8 cellular contexts compared by ENCODE assay signal in the genomic region with DNA sequence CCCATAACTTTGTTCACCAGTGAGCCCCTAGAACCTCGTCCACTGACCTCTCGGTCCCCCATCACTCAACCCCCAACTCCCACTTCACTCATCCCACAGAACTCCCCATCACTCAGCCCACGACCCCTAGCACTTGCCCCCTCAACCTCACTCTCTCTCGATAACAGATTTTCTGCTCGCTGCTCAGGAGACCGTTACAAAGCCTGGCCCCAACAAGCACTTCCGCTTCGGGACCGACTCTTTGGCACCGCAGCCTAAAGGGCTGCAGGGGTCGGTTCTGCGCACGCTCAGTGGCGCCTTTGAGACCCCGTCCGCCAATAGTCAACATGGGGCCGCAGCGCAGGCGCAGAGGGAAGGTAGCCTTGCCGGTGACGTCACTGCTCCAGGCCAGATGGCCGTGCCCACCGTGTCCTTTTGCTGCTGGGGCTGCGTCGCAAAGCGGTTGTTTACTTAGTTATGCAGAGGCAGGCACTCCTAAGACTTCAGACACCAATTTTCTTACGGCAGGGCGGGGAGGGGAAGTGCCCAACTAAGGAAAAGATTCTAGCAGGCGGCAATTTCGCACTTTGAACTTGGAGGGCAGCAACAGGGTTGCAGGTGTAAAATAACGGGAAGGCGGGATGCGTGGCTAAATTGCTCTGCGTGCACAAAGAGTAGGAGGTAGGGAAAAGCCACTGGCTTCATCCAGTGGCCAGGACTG. TPM values are rescaled to one million over a fixed set of nuclear protein-coding genes. Genes with fewer than 3 reads are reported as not detected.
A peak's percentile ranks its signal among the peaks of the same experiment; 100 is the strongest.
DNase-seq lines count a peak whose midpoint lies in the region; ATAC-seq and TF ChIP-seq lines count a peak whose summit lies in the region.

A gene (minus strand): TSS at position 232 of the 700 bp plus-strand sequence. CDS start 1,380 bp downstream, outside the sequence.

- H3K4me2 ChIP-seq in GM23338 = peak within 1 kb of the TSS; percentile 78

- H3F3A ChIP-seq in GM23338 (replicated peaks; ENCODE audit: low read depth) = no peaks in the 10 kb centered on the region

- no peak for TF ChIP-seq CTCF in GM23338 (conservative IDR thresholded peaks at IDR 0.05; ENCODE audit: low read depth in 2 of 2)
- TF ChIP-seq CTCF in LNCaP clone FGC (IDR thresholded peaks at IDR 0.05; ENCODE audit: control insufficient read depth, extremely low read depth, insufficient read depth) = no peak
- TF ChIP-seq CTCF in fibroblast of mammary gland (conservative IDR thresholded peaks at IDR 0.05; ENCODE audit: control insufficient read depth, insufficient read depth, low read depth, low read length) = no peak
- TF ChIP-seq CTCF in natural killer cell (IDR thresholded peaks at IDR 0.05) = no peak

- H3K36me3 ChIP-seq in GM23338 (ENCODE audit: insufficient read depth) = no peaks in the 10 kb centered on the region

- intact Hi-C loops in activated T-helper 2 cell treated with anti-CD3 and anti-CD28 coated beads, Interferon-gamma antibody, Interleukin-2, Interleukin-4, amounts not matched to agents 10 μg/mL and 5 μg/mL and 100 μg/mL, durations not matched to agents 14 hours and 24 hours and 36 hours (cut with micrococcal nuclease) = no loop called here
- intact Hi-C loops in natural killer cell (cut with micrococcal nuclease) = no loop called here

- no peaks in the 10 kb centered on the region for H3K27me3 ChIP-seq in GM23338 (ENCODE audit: insufficient read depth)

- H3K9me3 Mint-ChIP-seq in GM23338 = no peaks in the 10 kb centered on the region
- no peaks in the 10 kb centered on the region for H3K9me3 Mint-ChIP-seq in activated T-helper 2 cell treated with anti-CD3 and anti-CD28 coated beads, Interferon-gamma antibody, Interleukin-2, Interleukin-4, amounts not matched to agents 10 μg/mL and 5 μg/mL and 100 μg/mL, durations not matched to agents 14 hours and 24 hours and 36 hours
- H3K9me3 Mint-ChIP-seq in natural killer cell = no peaks in the 10 kb centered on the region
- H3K9me3 Mint-ChIP-seq in stimulated activated naive B cell treated with anti-CD40 and anti-IgM and Interleukin-4, amounts not matched to agents 10 μg/mL and 1 μg/mL and 100 μg/mL, for 72 hours = peaks cover 0 to 4% of the 10 kb centered on the region in 2 donors

- H3K36me3 Mint-ChIP-seq in GM23338 (ENCODE audit: low read depth) (peaks cover 8% of the 10 kb centered on the region; the same call in 2 of the 3 replicates), natural killer cell (no peaks in the 10 kb centered on the region)
- peaks cover 32% of the 10 kb centered on the region for H3K36me3 Mint-ChIP-seq in activated T-helper 2 cell treated with anti-CD3 and anti-CD28 coated beads, Interferon-gamma antibody, Interleukin-2, Interleukin-4, amounts not matched to agents 10 μg/mL and 5 μg/mL and 100 μg/mL, durations not matched to agents 14 hours and 24 hours and 36 hours (ENCODE audit: low read depth)
- peaks cover 10 to 15% of the 10 kb centered on the region in 2 donors for H3K36me3 Mint-ChIP-seq in stimulated activated naive B cell treated with anti-CD40 and anti-IgM and Interleukin-4, amounts not matched to agents 10 μg/mL and 1 μg/mL and 100 μg/mL, for 72 hours

- no peaks in the 10 kb centered on the region for H3K9me2 ChIP-seq in GM23338 (ENCODE audit: insufficient read depth)

- 0 out of 2 replicates have a peak within 1 kb of the TSS, but pooled peaks have one; percentile 32 for H2AFZ ChIP-seq in GM23338

- peaks cover 23% of the 10 kb centered on the region for H3K79me2 ChIP-seq in GM23338 (replicated peaks; ENCODE audit: insufficient read depth)

- no peak within 1 kb of the TSS for H3K27ac ChIP-seq in GM23338 (ENCODE audit: low read depth)

- H3K27ac Mint-ChIP-seq in GM23338 (peak within 1 kb of the TSS; percentile 98), natural killer cell (peak within 1 kb of the TSS; percentile 97 to 99)
- peak within 1 kb of the TSS; percentile 98 for H3K27ac Mint-ChIP-seq in activated T-helper 2 cell treated with anti-CD3 and anti-CD28 coated beads, Interferon-gamma antibody, Interleukin-2, Interleukin-4, amounts not matched to agents 10 μg/mL and 5 μg/mL and 100 μg/mL, durations not matched to agents 14 hours and 24 hours and 36 hours
- H3K27ac Mint-ChIP-seq in stimulated activated naive B cell treated with anti-CD40 and anti-IgM and Interleukin-4, amounts not matched to agents 10 μg/mL and 1 μg/mL and 100 μg/mL, for 72 hours = peak within 1 kb of the TSS; percentile 97

- H4K20me1 ChIP-seq in GM23338 (replicated peaks; ENCODE audit: insufficient read depth) = no peaks in the 10 kb centered on the region

- peak; percentile 94 for DNase-seq in Daoy (ENCODE audit: low read depth)
- peak; percentile 93 for DNase-seq in GM23338 (ENCODE audit: low spot score)
- peak; percentile 64 for DNase-seq in LNCaP clone FGC (ENCODE audit: low read depth)
- peak; percentile 96 for DNase-seq in RPMI8226
- peak; percentile 86 for DNase-seq in activated T-helper 2 cell treated with anti-CD3 and anti-CD28 coated beads, Interferon-gamma antibody, Interleukin-2, Interleukin-4, amounts not matched to agents 10 μg/mL and 5 μg/mL and 100 μg/mL, durations not matched to agents 14 hours and 24 hours and 36 hours (ENCODE audit: low spot score)
- peak; percentile 85 for DNase-seq in fibroblast of mammary gland (ENCODE audit: low read depth)
- peak; percentile 91 for DNase-seq in natural killer cell
- DNase-seq in stimulated activated naive B cell treated with anti-CD40 and anti-IgM and Interleukin-4, amounts not matched to agents 10 μg/mL and 1 μg/mL and 100 μg/mL, for 72 hours = peak; percentile 89

- peak within 1 kb of the TSS; percentile 99 for H3K4me3 Mint-ChIP-seq in GM23338
- peak within 1 kb of the TSS; percentile 99 for H3K4me3 Mint-ChIP-seq in activated T-helper 2 cell treated with anti-CD3 and anti-CD28 coated beads, Interferon-gamma antibody, Interleukin-2, Interleukin-4, amounts not matched to agents 10 μg/mL and 5 μg/mL and 100 μg/mL, durations not matched to agents 14 hours and 24 hours and 36 hours (ENCODE audit: low read depth)
- H3K4me3 Mint-ChIP-seq in natural killer cell = peak within 1 kb of the TSS; percentile 99
- H3K4me3 Mint-ChIP-seq in stimulated activated naive B cell treated with anti-CD40 and anti-IgM and Interleukin-4, amounts not matched to agents 10 μg/mL and 1 μg/mL and 100 μg/mL, for 72 hours = peak within 1 kb of the TSS; percentile 94 to 96

- H3K27me3 Mint-ChIP-seq in GM23338 (ENCODE audit: insufficient read depth, low read depth, poor library complexity) (no peaks in the 10 kb centered on the region), natural killer cell (ENCODE audit: low read depth in 2 of 2) (no peaks in the 10 kb centered on the region)
- no peaks in the 10 kb centered on the region for H3K27me3 Mint-ChIP-seq in activated T-helper 2 cell treated with anti-CD3 and anti-CD28 coated beads, Interferon-gamma antibody, Interleukin-2, Interleukin-4, amounts not matched to agents 10 μg/mL and 5 μg/mL and 100 μg/mL, durations not matched to agents 14 hours and 24 hours and 36 hours (ENCODE audit: low read depth)
- H3K27me3 Mint-ChIP-seq in stimulated activated naive B cell treated with anti-CD40 and anti-IgM and Interleukin-4, amounts not matched to agents 10 μg/mL and 1 μg/mL and 100 μg/mL, for 72 hours = no peaks in the 10 kb centered on the region

- peak; percentile 99 for ATAC-seq in GM23338
- ATAC-seq in natural killer cell = peak; percentile 91 to 95 (median 91)
- peak; percentile 98 to 99 for ATAC-seq in stimulated activated naive B cell treated with anti-CD40 and anti-IgM and Interleukin-4, amounts not matched to agents 10 μg/mL and 1 μg/mL and 100 μg/mL, for 72 hours (replicated peaks)

- H3K4me1 Mint-ChIP-seq in GM23338 (peaks cover 3% of the 10 kb centered on the region; the same call in 1 of the 3 replicates), natural killer cell (peaks cover 19 to 22% of the 10 kb centered on the region in 2 donors)
- peaks cover 15% of the 10 kb centered on the region for H3K4me1 Mint-ChIP-seq in activated T-helper 2 cell treated with anti-CD3 and anti-CD28 coated beads, Interferon-gamma antibody, Interleukin-2, Interleukin-4, amounts not matched to agents 10 μg/mL and 5 μg/mL and 100 μg/mL, durations not matched to agents 14 hours and 24 hours and 36 hours (ENCODE audit: low read depth)
- peaks cover 11 to 15% of the 10 kb centered on the region in 2 donors for H3K4me1 Mint-ChIP-seq in stimulated activated naive B cell treated with anti-CD40 and anti-IgM and Interleukin-4, amounts not matched to agents 10 μg/mL and 1 μg/mL and 100 μg/mL, for 72 hours

- H3K4me3 ChIP-seq in GM23338 (peak within 1 kb of the TSS; percentile 73), LNCaP clone FGC (ENCODE audit: low read depth, low read length) (peak within 1 kb of the TSS; percentile 79), fibroblast of mammary gland (ENCODE audit: control insufficient read depth, low read depth, low read length) (peak within 1 kb of the TSS; percentile 74)

- H3K4me1 ChIP-seq in GM23338 (ENCODE audit: insufficient read depth) = no peaks in the 10 kb centered on the region

TF ChIP-seq in GM23338, 12 proteins besides CTCF, POLR2A, EP300 and RAD21 (continues in another document):
- TF ChIP-seq NANOG (IDR thresholded peaks at IDR 0.05; ENCODE audit: borderline replicate concordance) (no peak), POLR2AphosphoS5 (IDR thresholded peaks at IDR 0.05; ENCODE audit: low read depth) (peak; percentile 63), ZNF114 (CRISPR knock-in tag; IDR thresholded peaks at IDR 0.05) (no peak), STAT1 (IDR thresholded peaks at IDR 0.05; ENCODE audit: unreplicated experiment) (no peak), EZH2 (IDR thresholded peaks at IDR 0.05; ENCODE audit: low read depth, unreplicated experiment) (no peak), EZH2phosphoT487 (IDR thresholded peaks at IDR 0.05; ENCODE audit: unreplicated experiment) (no peak), CREB1 (CRISPR knock-in tag; IDR thresholded peaks at IDR 0.05; ENCODE audit: low read depth) (peak; percentile 96)
- TF ChIP-seq, protein P1, sequence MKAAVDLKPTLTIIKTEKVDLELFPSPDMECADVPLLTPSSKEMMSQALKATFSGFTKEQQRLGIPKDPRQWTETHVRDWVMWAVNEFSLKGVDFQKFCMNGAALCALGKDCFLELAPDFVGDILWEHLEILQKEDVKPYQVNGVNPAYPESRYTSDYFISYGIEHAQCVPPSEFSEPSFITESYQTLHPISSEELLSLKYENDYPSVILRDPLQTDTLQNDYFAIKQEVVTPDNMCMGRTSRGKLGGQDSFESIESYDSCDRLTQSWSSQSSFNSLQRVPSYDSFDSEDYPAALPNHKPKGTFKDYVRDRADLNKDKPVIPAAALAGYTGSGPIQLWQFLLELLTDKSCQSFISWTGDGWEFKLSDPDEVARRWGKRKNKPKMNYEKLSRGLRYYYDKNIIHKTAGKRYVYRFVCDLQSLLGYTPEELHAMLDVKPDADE (IDR thresholded peaks at IDR 0.05) = no peak; the same call in 1 of the 2 replicates

RNA-seq across cellular contexts. Expression of the gene that starts here (rescaled TPM):
- total RNA-seq in Daoy (2014; rRNA removed; shearing (Covaris generic)) = 3.1 and 3.5 TPM in 2 replicates
- total RNA-seq in GM23338 (2014; rRNA removed; shearing (Covaris generic)) = 7.1 TPM in 2 replicates
- polyA plus RNA-seq in GM23338 (2016; fragmentation: Nextera tagmentation; extraction: Ambion mirVana) = 4.1 and 6.2 TPM in 2 replicates
- total RNA-seq in activated T-helper 2 cell treated with anti-CD3 and anti-CD28 coated beads, Interferon-gamma antibody, Interleukin-2, Interleukin-4, amounts not matched to agents 10 μg/mL and 5 μg/mL and 100 μg/mL, durations not matched to agents 14 hours and 24 hours and 36 hours = 5.9 and 6.0 TPM in 2 replicates
- 10 to 100 TPM in 1 of 3 donors, 1 to 10 TPM in 2; 7.1 to 10.4 (median 7.8) TPM for total RNA-seq in natural killer cell
